ENCODE assay signal across 8 cellular contexts in genomic region chrX:47361538-47362511, GRCh38. TPM values are rescaled to one million over a fixed set of nuclear protein-coding genes. Genes with fewer than 3 reads are reported as not detected.
DNase-seq lines count a peak whose midpoint lies in the region; ATAC-seq and TF ChIP-seq lines count a peak whose summit lies in the region.

No MANE protein-coding gene starts in this region.

- 1% methylated on average over 13 of the region's 13 CpGs for WGBS in heart right ventricle, 2 donors

- H3K4me3 ChIP-seq in ascending aorta: peak overlapping the region; percentile 45 to 57
- H3K4me3 ChIP-seq in heart right ventricle: peak overlapping the region in 9 of 10 donors; percentile 24 to 55 (median 48)

- TF ChIP-seq CTCF in ascending aorta (IDR thresholded peaks at IDR 0.05) (peak in 1 of 3 experiments; percentile 19), heart right ventricle (IDR thresholded peaks at IDR 0.05) (peak in 1 of 9 donors; percentile 30), omental fat pad (IDR thresholded peaks at IDR 0.05) (no peak)

- no peaks in the 10 kb centered on the region for H3K27me3 ChIP-seq in ascending aorta
- peaks cover 0 to 7% (median 0%) of the 10 kb centered on the region in 7 donors for H3K27me3 ChIP-seq in heart right ventricle

- peak; percentile 86 for ATAC-seq in GM19397 (IDR thresholded peaks at IDR 0.05; ENCODE audit: unreplicated experiment)
- peak; percentile 92 for ATAC-seq in HG03432 (IDR thresholded peaks at IDR 0.05; ENCODE audit: unreplicated experiment)
- ATAC-seq in heart right ventricle: peak; percentile 91 to 97 (median 94)
- ATAC-seq in omental fat pad (ENCODE audit: low FRiP score): peak; percentile 95

- peak overlapping the region; percentile 51 to 58 for H3K27ac ChIP-seq in ascending aorta
- peak overlapping the region in 9 of 10 donors; percentile 39 to 87 (median 75) for H3K27ac ChIP-seq in heart right ventricle

- intact Hi-C loops in ascending aorta (cut with DNase I): loop anchor here (5.0 to 10.0 kb wide), 6 partner anchors 123 to 290 kb away; partner anchors contain the start of genes CDK16, ELK1, NDUFB11 and RBM10
- intact Hi-C loops in heart right ventricle (cut with DNase I): loop anchor here in 2 of 10 donors (5.0 kb wide), 1 partner anchor 170 kb away; the partner anchor contains the start of gene UBA1 (in 2 of the 2)

- H3K4me1 ChIP-seq in ascending aorta (no peaks in the 10 kb centered on the region), heart right ventricle (peaks cover 0 to 14% (median 0%) of the 10 kb centered on the region in 9 donors)

- H3K9me3 ChIP-seq in ascending aorta: no peaks in the 10 kb centered on the region
- no peaks in the 10 kb centered on the region for H3K9me3 ChIP-seq in heart right ventricle

- DNase-seq in DMS153 treated with DMSO at 0.1 percent for 48 hours (lab: John Stamatoyannopoulos, UW; ENCODE audit: unreplicated experiment) (peak; percentile 20), NCI-H526 treated with DMSO at 0.1 percent for 48 hours (lab: John Stamatoyannopoulos, UW) (peak; percentile 96), ascending aorta (ENCODE audit: low spot score in 2 of 2) (peak; percentile 74 to 91), heart right ventricle (peak; percentile 67 to 85), omental fat pad (ENCODE audit: low spot score) (no peak)
- DNase-seq in stimulated activated CD4-positive, alpha-beta T cell treated with anti-CD3 and anti-CD28 coated beads, Interleukin-2, amount 100 ng/mL, for 48 hours: no peak

- no peaks in the 10 kb centered on the region for H3K36me3 ChIP-seq in ascending aorta
- no peaks in the 10 kb centered on the region for H3K36me3 ChIP-seq in heart right ventricle

RNA-seq across cellular contexts. Expression of gene ZNF157, which starts 8.6 kb away (rescaled TPM):
- not detected for total RNA-seq in ascending aorta
- under 1 TPM in 3 of 10 donors, not detected in 7; 0.15 to 0.25 (median 0.23) TPM for total RNA-seq in heart right ventricle
- polyA plus RNA-seq in heart right ventricle: under 1 TPM; 0.03 to 0.15 TPM
- total RNA-seq in omental fat pad: under 1 TPM in 2 of 4 donors, not detected in 2; 0.19 to 0.44 TPM

Comparison
In these comparisons a context has a peak if more than half of its experiments do, and no peak if none do; other contexts are left out.
1. DNase-seq: peak in DMS153 treated with DMSO at 0.1 percent for 48 hours (single experiment), NCI-H526 treated with DMSO at 0.1 percent for 48 hours (single experiment), ascending aorta (2 of 2) and heart right ventricle (2 of 2); none in omental fat pad (single experiment) and stimulated activated CD4-positive, alpha-beta T cell treated with anti-CD3 and anti-CD28 coated beads, Interleukin-2, amount 100 ng/mL, for 48 hours (0 of 2).
2. Peak in every context shown above with its lines, with median percentiles within 50 percentile points of each other: ATAC-seq.